In genomic region chr12:27566159-27566558, GRCh38 we compare ENCODE assay signal across 2 cellular contexts.
TF ChIP-seq lines count a peak whose summit lies in the region.

No MANE protein-coding gene starts in this region.

TF ChIP-seq in SK-N-SH, 30 proteins besides CTCF, POLR2A, EP300 and RAD21 (continued from another document):
- TF ChIP-seq NFIC (IDR thresholded peaks at IDR 0.05; ENCODE audit: borderline replicate concordance) (no peak), YY1 (IDR thresholded peaks at IDR 0.05; ENCODE audit: low read depth) (no peak), SMC3 (IDR thresholded peaks at IDR 0.05; ENCODE audit: low read depth, low read length) (0 out of 2 replicates have a peak, but pooled peaks have one; percentile 8)

TF ChIP-seq in SK-N-SH treated with all-trans-retinoic acid at 6 μM for 48 hours, 23 proteins besides CTCF, POLR2A, EP300 and RAD21 (continued from another document):
- TF ChIP-seq CSRNP3 (CRISPR knock-in tag; IDR thresholded peaks at IDR 0.05): no peak
- no peak for TF ChIP-seq CSDC2 (CRISPR knock-in tag; IDR thresholded peaks at IDR 0.05)
- TF ChIP-seq TSHZ2 (CRISPR knock-in tag; IDR thresholded peaks at IDR 0.05): no peak
